Comparison of ENCODE assay signal across 22 cellular contexts in the genomic region with DNA sequence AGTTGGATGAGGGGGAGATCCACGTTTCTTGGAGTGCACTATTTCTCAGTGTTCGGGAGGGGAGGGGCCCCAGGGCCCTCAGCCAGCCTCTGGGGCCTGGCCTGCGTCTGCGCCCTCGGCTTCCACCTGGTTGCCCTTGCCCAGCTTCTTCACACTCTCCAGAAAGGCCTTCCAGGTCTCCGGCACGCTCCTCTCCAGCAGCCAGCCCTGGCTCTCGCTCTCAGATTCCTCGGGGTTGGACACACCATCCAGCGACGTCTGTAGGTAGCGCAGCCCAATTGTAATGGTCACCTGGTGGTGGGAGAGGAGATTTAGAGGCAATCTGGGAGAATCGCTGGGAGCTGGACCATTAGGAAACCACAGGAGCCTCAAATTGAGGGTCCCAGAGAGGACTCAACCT. TPM values are rescaled to one million over a fixed set of nuclear protein-coding genes. Genes with fewer than 3 reads are reported as not detected.
"Had no signal": no experiment of that assay in that cellular context is flagged by ENCODE, and none has a peak within 500 bp of the region (broad histone marks: within the 10 kb centered on the region; RNA-seq: fewer than 3 reads in every experiment).

No MANE protein-coding gene starts in this region.

- DNase-seq: activated B cell treated with CpG ODN at 0.5 μM for 24 hours; activated CD4-positive, alpha-beta memory T cell treated with anti-CD3 and anti-CD28 coated beads, Interleukin-2, amount 10 ng/mL, durations not matched to agents 7 days and 5 days; activated CD4-positive, alpha-beta T cell treated with anti-CD3 and anti-CD28 coated beads for 4 hours; activated effector memory CD4-positive, alpha-beta T cell treated with Interleukin-2 at 50 U/mL for 16 hours; activated naive CD4-positive, alpha-beta T cell treated with anti-CD3 and anti-CD28 coated beads for 36 hours; activated naive CD8-positive, alpha-beta T cell treated with anti-CD3 and anti-CD28 coated beads, Interleukin-2, amount 50 U/mL, for 24 hours; activated T-cell treated with anti-CD3 and anti-CD28 coated beads, Interleukin-2, amount 50 U/mL, for 72 hours; effector CD4-positive, alpha-beta T cell; foreskin melanocyte; hippocampal formation; nephron progenitor cell; posterior cingulate gyrus; small intestine; stimulated activated CD4-positive, alpha-beta T cell treated with anti-CD3 and anti-CD28 coated beads, Interleukin-2, amount 100 ng/mL, for 24 hours; stimulated activated naive CD4-positive, alpha-beta T cell; T-helper 9 cell; testis had no signal

- H3K27me3 Mint-ChIP-seq: activated B cell treated with CpG ODN at 0.5 μM for 24 hours; activated CD4-positive, alpha-beta memory T cell treated with anti-CD3 and anti-CD28 coated beads, Interleukin-2, amount 10 ng/mL, durations not matched to agents 7 days and 5 days; activated naive CD8-positive, alpha-beta T cell treated with anti-CD3 and anti-CD28 coated beads, Interleukin-2, amount 50 U/mL, for 24 hours; type B pancreatic cell had no signal

- ATAC-seq: activated naive CD8-positive, alpha-beta T cell treated with anti-CD3 and anti-CD28 coated beads, Interleukin-2, amount 50 U/mL, for 24 hours; activated T-cell treated with anti-CD3 and anti-CD28 coated beads, Interleukin-2, amount 50 U/mL, for 72 hours; sciatic nerve had no signal

- H3K27me3 ChIP-seq: testis, vagina had no signal

- H3K4me3 Mint-ChIP-seq: activated B cell treated with CpG ODN at 0.5 μM for 24 hours; activated CD4-positive, alpha-beta memory T cell treated with anti-CD3 and anti-CD28 coated beads, Interleukin-2, amount 10 ng/mL, durations not matched to agents 7 days and 5 days; activated naive CD4-positive, alpha-beta T cell treated with anti-CD3 and anti-CD28 coated beads for 36 hours; activated naive CD8-positive, alpha-beta T cell treated with anti-CD3 and anti-CD28 coated beads, Interleukin-2, amount 50 U/mL, for 24 hours; activated T-cell treated with anti-CD3 and anti-CD28 coated beads, Interleukin-2, amount 50 U/mL, for 72 hours; nephron progenitor cell; type B pancreatic cell had no signal

- H3K9me3 ChIP-seq: testis, vagina had no signal

- H3K27ac Mint-ChIP-seq: activated B cell treated with CpG ODN at 0.5 μM for 24 hours; activated CD4-positive, alpha-beta memory T cell treated with anti-CD3 and anti-CD28 coated beads, Interleukin-2, amount 10 ng/mL, durations not matched to agents 7 days and 5 days; activated naive CD4-positive, alpha-beta T cell treated with anti-CD3 and anti-CD28 coated beads for 36 hours; activated naive CD8-positive, alpha-beta T cell treated with anti-CD3 and anti-CD28 coated beads, Interleukin-2, amount 50 U/mL, for 24 hours; nephron progenitor cell; type B pancreatic cell had no signal

- FAIRE-seq: small intestine had no signal

- H3K9me3 Mint-ChIP-seq: activated B cell treated with CpG ODN at 0.5 μM for 24 hours; activated CD4-positive, alpha-beta memory T cell treated with anti-CD3 and anti-CD28 coated beads, Interleukin-2, amount 10 ng/mL, durations not matched to agents 7 days and 5 days; activated naive CD4-positive, alpha-beta T cell treated with anti-CD3 and anti-CD28 coated beads for 36 hours; activated naive CD8-positive, alpha-beta T cell treated with anti-CD3 and anti-CD28 coated beads, Interleukin-2, amount 50 U/mL, for 24 hours; activated T-cell treated with anti-CD3 and anti-CD28 coated beads, Interleukin-2, amount 50 U/mL, for 72 hours; nephron progenitor cell; type B pancreatic cell had no signal

- H3K27ac ChIP-seq: testis, vagina had no signal

- H3K4me3 ChIP-seq: testis, vagina had no signal

RNA-seq across cellular contexts. Expression of a gene that starts 24.2 kb away (rescaled TPM):
- total RNA-seq: activated B cell treated with CpG ODN at 0.5 μM for 24 hours; activated CD4-positive, alpha-beta memory T cell treated with anti-CD3 and anti-CD28 coated beads, Interleukin-2, amount 10 ng/mL, durations not matched to agents 7 days and 5 days; activated naive CD4-positive, alpha-beta T cell treated with anti-CD3 and anti-CD28 coated beads for 36 hours; mononuclear cell; T-helper 1 cell treated with Interleukin-12 subunit alpha and Interleukin-12 subunit beta and Interleukin-4 antibody, amounts not matched to agents 30 ng/mL and 1 ng/mL, for 36 hours; vagina had no signal
